10 cellular contexts compared by ENCODE assay signal in the genomic region with DNA sequence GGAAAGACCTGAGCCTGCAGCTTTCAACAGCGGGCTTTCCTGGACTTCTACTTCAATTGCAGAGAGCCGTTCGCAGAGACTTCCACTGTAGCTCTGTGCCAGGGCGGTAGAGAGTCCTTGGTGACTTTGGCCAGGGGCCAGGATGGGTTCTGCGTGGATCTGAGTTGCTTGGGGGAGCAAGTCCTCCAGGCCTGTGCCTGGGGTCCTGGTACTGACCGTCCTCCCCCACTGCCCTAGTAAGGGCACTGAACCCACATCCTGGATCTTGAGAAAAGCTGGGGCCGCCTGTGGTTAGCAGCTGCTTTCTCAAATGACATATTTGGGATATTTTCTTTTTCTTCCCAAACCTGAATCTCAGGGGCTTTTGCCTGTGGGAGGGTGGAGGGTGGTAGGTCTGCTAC. TPM values are rescaled to one million over a fixed set of nuclear protein-coding genes. Genes with fewer than 3 reads are reported as not detected.
DNase-seq lines count a peak whose midpoint lies in the region; ATAC-seq and TF ChIP-seq lines count a peak whose summit lies in the region.
"Had no signal": no experiment of that assay in that cellular context is flagged by ENCODE, and none has a peak within 500 bp of the region (broad histone marks: within the 10 kb centered on the region; RNA-seq: fewer than 3 reads in every experiment).

No MANE protein-coding gene starts in this region.

- TF ChIP-seq EP300 in gastroesophageal sphincter (IDR thresholded peaks at IDR 0.05), result no peak

- peaks cover 87% of the 10 kb centered on the region for H3K4me1 Mint-ChIP-seq in activated CD4-positive, alpha-beta memory T cell treated with anti-CD3 and anti-CD28 coated beads, Interleukin-2, amount 10 ng/mL, durations not matched to agents 7 days and 5 days
- peaks cover 16% of the 10 kb centered on the region for H3K4me1 Mint-ChIP-seq in progenitor cell of endocrine pancreas (ENCODE audit: low read depth)
- H3K4me1 Mint-ChIP-seq: neural crest cell had no signal

- DNase-seq in EL, result peak; percentile 48
- DNase-seq in activated CD4-positive, alpha-beta memory T cell treated with anti-CD3 and anti-CD28 coated beads, Interleukin-2, amount 10 ng/mL, durations not matched to agents 7 days and 5 days, result no peak
- no peak for DNase-seq in gastrocnemius medialis
- no peak for DNase-seq in Ammon's horn (ENCODE audit: low spot score)
- no peak for DNase-seq in NCI-H1930 (lab: John Stamatoyannopoulos, UW)
- DNase-seq in progenitor cell of endocrine pancreas (ENCODE audit: low spot score, unreplicated experiment), result no peak
- DNase-seq: NCI-H524 had no signal

- peaks cover 66% of the 10 kb centered on the region for H3K36me3 Mint-ChIP-seq in activated CD4-positive, alpha-beta memory T cell treated with anti-CD3 and anti-CD28 coated beads, Interleukin-2, amount 10 ng/mL, durations not matched to agents 7 days and 5 days (ENCODE audit: low read depth)
- peaks cover 12% of the 10 kb centered on the region for H3K36me3 Mint-ChIP-seq in progenitor cell of endocrine pancreas (ENCODE audit: insufficient read depth)

- H3K36me3 ChIP-seq in gastroesophageal sphincter (peaks cover 0 to 66% of the 10 kb centered on the region in 2 donors), gastrocnemius medialis (peaks cover 0 to 12% of the 10 kb centered on the region in 2 donors)

- in situ Hi-C loops in gastrocnemius medialis (cut with MboI; ENCODE audit: low sequenced_read_pairs in 4 of 4), result no loop called here

- peak overlapping the region; percentile 83 for H3K4me3 Mint-ChIP-seq in activated CD4-positive, alpha-beta memory T cell treated with anti-CD3 and anti-CD28 coated beads, Interleukin-2, amount 10 ng/mL, durations not matched to agents 7 days and 5 days
- H3K4me3 Mint-ChIP-seq in progenitor cell of endocrine pancreas (ENCODE audit: low read depth), result no peak overlapping the region
- H3K4me3 Mint-ChIP-seq: neural crest cell had no signal

- peak overlapping the region; percentile 96 for H3K27ac Mint-ChIP-seq in activated CD4-positive, alpha-beta memory T cell treated with anti-CD3 and anti-CD28 coated beads, Interleukin-2, amount 10 ng/mL, durations not matched to agents 7 days and 5 days
- no peak overlapping the region for H3K27ac Mint-ChIP-seq in progenitor cell of endocrine pancreas

- H3K9me3 Mint-ChIP-seq in activated CD4-positive, alpha-beta memory T cell treated with anti-CD3 and anti-CD28 coated beads, Interleukin-2, amount 10 ng/mL, durations not matched to agents 7 days and 5 days, result no peaks in the 10 kb centered on the region
- no peaks in the 10 kb centered on the region for H3K9me3 Mint-ChIP-seq in progenitor cell of endocrine pancreas (ENCODE audit: low read depth)
- H3K9me3 Mint-ChIP-seq: neural crest cell had no signal

- TF ChIP-seq POLR2A in gastroesophageal sphincter (IDR thresholded peaks at IDR 0.05), result no peak
- no peak for TF ChIP-seq POLR2A in gastrocnemius medialis (IDR thresholded peaks at IDR 0.05)

- H3K4me3 ChIP-seq in gastroesophageal sphincter (no peak overlapping the region), gastrocnemius medialis (no peak overlapping the region)

- TF ChIP-seq CTCF in gastroesophageal sphincter (IDR thresholded peaks at IDR 0.05), result no peak
- TF ChIP-seq CTCF in gastrocnemius medialis (IDR thresholded peaks at IDR 0.05 in 4 of 5, conservative IDR thresholded peaks at IDR 0.05 in 1 of 5), result no peak
- TF ChIP-seq CTCF in progenitor cell of endocrine pancreas (IDR thresholded peaks at IDR 0.05; ENCODE audit: unreplicated experiment), result no peak

- ATAC-seq in gastroesophageal sphincter (no peak), gastrocnemius medialis (no peak), HG03460 (IDR thresholded peaks at IDR 0.05; ENCODE audit: unreplicated experiment) (no peak)

- POLR2A ChIA-PET in activated CD4-positive, alpha-beta memory T cell treated with anti-CD3 and anti-CD28 coated beads, Interleukin-2, amount 10 ng/mL, durations not matched to agents 7 days and 5 days (lab: Charles Lee), result interaction anchor here (0.8 to 1.4 kb wide), 5 partner anchors 9 to 293 kb away, joined by 3 to 12 read pairs (median 4); partner anchors contain the start of gene SOCS3

- no CpG with 5 or more reads among the region's 7 CpGs for WGBS in gastroesophageal sphincter (ENCODE audit: low coverage in 1 of 2), 2 donors

- no peaks in the 10 kb centered on the region for H3K27me3 ChIP-seq in gastroesophageal sphincter
- H3K27me3 ChIP-seq in gastrocnemius medialis, result no peaks in the 10 kb centered on the region

- no peaks in the 10 kb centered on the region for H3K27me3 Mint-ChIP-seq in activated CD4-positive, alpha-beta memory T cell treated with anti-CD3 and anti-CD28 coated beads, Interleukin-2, amount 10 ng/mL, durations not matched to agents 7 days and 5 days
- H3K27me3 Mint-ChIP-seq in progenitor cell of endocrine pancreas, result no peaks in the 10 kb centered on the region

- H3K9me3 ChIP-seq in gastroesophageal sphincter (no peaks in the 10 kb centered on the region), gastrocnemius medialis (no peaks in the 10 kb centered on the region)

- intact Hi-C loops in gastrocnemius medialis (cut with DNase I; ENCODE audit: low total_unique reads), result no loop called here

- H3K27ac ChIP-seq in gastroesophageal sphincter (peak overlapping the region in 3 of 4 donors; percentile 77 to 80 (median 80)), gastrocnemius medialis (peak overlapping the region; percentile 70 to 98 (median 94))

- H3K4me1 ChIP-seq in gastroesophageal sphincter (peaks cover 0 to 71% (median 14%) of the 10 kb centered on the region in 3 donors), gastrocnemius medialis (peaks cover 45 to 66% of the 10 kb centered on the region in 2 donors)

- CTCF ChIA-PET in activated CD4-positive, alpha-beta memory T cell treated with anti-CD3 and anti-CD28 coated beads, Interleukin-2, amount 10 ng/mL, durations not matched to agents 7 days and 5 days (lab: Charles Lee), result interaction anchor here (0.5 to 1.7 kb wide), 2 partner anchors 44 to 54 kb away, joined by 3 to 5 read pairs; no protein-coding TSS in a partner anchor

RNA-seq across cellular contexts. Expression of gene PGS1, which starts 37.9 kb away (rescaled TPM):
- total RNA-seq in activated CD4-positive, alpha-beta memory T cell treated with anti-CD3 and anti-CD28 coated beads, Interleukin-2, amount 10 ng/mL, durations not matched to agents 7 days and 5 days, result 10 to 100 TPM; 70.7 to 75.5 TPM
- 10 to 100 TPM; 24.1 to 53.0 (median 38.8) TPM for total RNA-seq in gastroesophageal sphincter
- total RNA-seq in gastrocnemius medialis, result 10 to 100 TPM; 16.6 to 30.0 (median 21.8) TPM
- total RNA-seq in progenitor cell of endocrine pancreas, result 66.1 and 67.1 TPM in 2 replicates

RNA-seq across cellular contexts. Expression of gene SOCS3, which starts 56.4 kb away (rescaled TPM):
- 10 to 100 TPM; 68.7 to 69.8 TPM for total RNA-seq in activated CD4-positive, alpha-beta memory T cell treated with anti-CD3 and anti-CD28 coated beads, Interleukin-2, amount 10 ng/mL, durations not matched to agents 7 days and 5 days
- total RNA-seq in gastroesophageal sphincter (100 to 1,000 TPM in 1 of 4 donors, 10 to 100 TPM in 3; 11.5 to 423 (median 38.2) TPM), gastrocnemius medialis (10 to 100 TPM in 3 of 4 donors, 1 to 10 TPM in 1; 4.5 to 44.2 (median 16.4) TPM), progenitor cell of endocrine pancreas (5.4 and 5.8 TPM in 2 replicates)
